Comparison of ENCODE assay signal across 19 cellular contexts in genomic region chr6:18536693-18537092, GRCh38.
DNase-seq lines count a peak whose midpoint lies in the region; TF ChIP-seq lines count a peak whose summit lies in the region.
"Had no signal": no experiment of that assay in that cellular context is flagged by ENCODE, and none has a peak within 500 bp of the region (broad histone marks: within the 10 kb centered on the region; RNA-seq: fewer than 3 reads in every experiment).

No MANE protein-coding gene starts in this region.

- TF ChIP-seq CTCF in brain (conservative IDR thresholded peaks at IDR 0.05) (no peak), neural progenitor cell (IDR thresholded peaks at IDR 0.05) (no peak)

- H3K4me3 ChIP-seq in neural progenitor cell (no peak overlapping the region), trophoblast cell (ENCODE audit: low read depth, low read length) (no peak overlapping the region)

- peak overlapping the region in 4 of 5 experiments; percentile 1 to 93 (median 82) for H3K27ac Mint-ChIP-seq in brain
- no peak overlapping the region for H3K27ac Mint-ChIP-seq in neural progenitor cell
- H3K27ac Mint-ChIP-seq: activated naive CD4-positive, alpha-beta T cell treated with anti-CD3 and anti-CD28 coated beads, Interleukin-2, amount 50 U/mL, for 72 hours; effector memory CD8-positive, alpha-beta T cell; mesothelial cell of epicardium; nephron progenitor cell had no signal

- H2BK12ac ChIP-seq in trophoblast cell (ENCODE audit: low read length) = no peak overlapping the region

- H3K9me3 Mint-ChIP-seq in brain (peaks cover 2 to 9% (median 4%) of the 10 kb centered on the region in 5 experiments), neural progenitor cell (no peaks in the 10 kb centered on the region)
- H3K9me3 Mint-ChIP-seq: activated naive CD4-positive, alpha-beta T cell treated with anti-CD3 and anti-CD28 coated beads, Interleukin-2, amount 50 U/mL, for 72 hours; effector memory CD8-positive, alpha-beta T cell; nephron progenitor cell had no signal

- no peak overlapping the region for H3K4ac ChIP-seq in trophoblast cell (ENCODE audit: low read depth, low read length)

- H3K36me3 Mint-ChIP-seq in brain (no peaks in the 10 kb centered on the region), neural progenitor cell (no peaks in the 10 kb centered on the region)
- H3K36me3 Mint-ChIP-seq: activated naive CD4-positive, alpha-beta T cell treated with anti-CD3 and anti-CD28 coated beads, Interleukin-2, amount 50 U/mL, for 72 hours; mesothelial cell of epicardium had no signal

- H3K9me3 ChIP-seq in neural progenitor cell (ENCODE audit: low read depth) = no peaks in the 10 kb centered on the region
- no peaks in the 10 kb centered on the region for H3K9me3 ChIP-seq in trophoblast cell (ENCODE audit: insufficient read depth, low read depth, low read length)
- H3K9me3 ChIP-seq: BE2C had no signal

- no peaks in the 10 kb centered on the region for H3K27me3 ChIP-seq in neural progenitor cell
- H3K27me3 ChIP-seq in trophoblast cell (ENCODE audit: insufficient read depth, low read length) = no peaks in the 10 kb centered on the region
- H3K27me3 ChIP-seq: BE2C had no signal

- H2BK5ac ChIP-seq in trophoblast cell (ENCODE audit: low read depth, low read length, poor library complexity) = no peak overlapping the region

- H3K18ac ChIP-seq in trophoblast cell (ENCODE audit: low read length) = no peak overlapping the region

- no CpG with 5 or more reads among the region's 7 CpGs for WGBS in trophoblast cell (ENCODE audit: extremely low coverage, insufficient coverage, insufficient read length)

- H4K12ac ChIP-seq in trophoblast cell (ENCODE audit: low read depth, low read length) = no peak overlapping the region

- no peak overlapping the region for H2AK5ac ChIP-seq in trophoblast cell (ENCODE audit: low read length)

- no peak overlapping the region for H4K8ac ChIP-seq in trophoblast cell (ENCODE audit: low read depth, low read length)

- no peak overlapping the region for H3K4me2 ChIP-seq in neural progenitor cell
- H3K4me2 ChIP-seq in trophoblast cell (ENCODE audit: low read length) = no peak overlapping the region

- H2BK120ac ChIP-seq in trophoblast cell (ENCODE audit: insufficient read depth, low read length, poor library complexity) = no peak overlapping the region

- no peaks in the 10 kb centered on the region for H3K36me3 ChIP-seq in neural progenitor cell
- no peaks in the 10 kb centered on the region for H3K36me3 ChIP-seq in trophoblast cell (ENCODE audit: control insufficient read depth in 1 of 2, insufficient read depth in 2 of 2, low read length in 2 of 2)
- H3K36me3 ChIP-seq: BE2C had no signal

- H3K4me1 ChIP-seq in neural progenitor cell (peaks cover 8% of the 10 kb centered on the region), trophoblast cell (ENCODE audit: control insufficient read depth in 1 of 2, insufficient read depth in 2 of 2, low read length in 2 of 2) (peaks cover 0 to 2% of the 10 kb centered on the region in 2 experiments)
- H3K4me1 ChIP-seq: BE2C had no signal

- H3K79me2 ChIP-seq in neural progenitor cell (ENCODE audit: low read depth) = no peaks in the 10 kb centered on the region
- no peaks in the 10 kb centered on the region for H3K79me2 ChIP-seq in trophoblast cell (ENCODE audit: control insufficient read depth, insufficient read depth, low read length, poor library complexity)

- H3K27ac ChIP-seq in neural progenitor cell (no peak overlapping the region), trophoblast cell (ENCODE audit: low read depth, low read length) (no peak overlapping the region)
- H3K27ac ChIP-seq: 22Rv1 had no signal

- H3K14ac ChIP-seq in trophoblast cell (ENCODE audit: low read length) = no peak overlapping the region

- H3K79me1 ChIP-seq in trophoblast cell (ENCODE audit: low read length) = no peaks in the 10 kb centered on the region

- H3K27me3 Mint-ChIP-seq in brain (peaks cover 7% of the 10 kb centered on the region), neural progenitor cell (ENCODE audit: insufficient read depth, low read depth) (no peaks in the 10 kb centered on the region)

- H3K23ac ChIP-seq in trophoblast cell (ENCODE audit: low read length) = no peak overlapping the region

- H4K91ac ChIP-seq in trophoblast cell (ENCODE audit: low read depth, low read length) = no peak overlapping the region

- H3K9ac ChIP-seq in neural progenitor cell = no peak overlapping the region
- H3K9ac ChIP-seq in trophoblast cell (ENCODE audit: low read length) = no peak overlapping the region

- DNase-seq in DMS153 (lab: John Stamatoyannopoulos, UW) = peak; percentile 7
- DNase-seq in DMS153 treated with DMSO at 0.1 percent for 48 hours (lab: John Stamatoyannopoulos, UW; ENCODE audit: unreplicated experiment) = no peak
- DNase-seq in NCI-H1436 (lab: John Stamatoyannopoulos, UW) = peak; percentile 50
- DNase-seq in occipital lobe (lab: John Stamatoyannopoulos, UW) = peak; percentile 3
- DNase-seq in neural progenitor cell (ENCODE audit: low spot score) = no peak
- DNase-seq in trophoblast cell = no peak
- DNase-seq in A172 (ENCODE audit: low spot score) = no peak
- DNase-seq: activated CD4-positive, CD25-positive, alpha-beta regulatory T cell treated with anti-CD3 and anti-CD28 coated beads, Interleukin-2, amount 50 U/mL, for 72 hours; BE2C; COR-L47; effector memory CD8-positive, alpha-beta T cell; HCEC 1CT; left colon; NCI-H510A; nephron progenitor cell had no signal

- H2AFZ ChIP-seq in neural progenitor cell (replicated peaks) (no peak overlapping the region), trophoblast cell (ENCODE audit: insufficient read depth, low read length, poor library complexity) (no peak overlapping the region)

- peaks cover 24% of the 10 kb centered on the region for H3K4me1 Mint-ChIP-seq in brain
- H3K4me1 Mint-ChIP-seq in neural progenitor cell = peaks cover 16% of the 10 kb centered on the region

- H3F3A ChIP-seq in neural progenitor cell (ENCODE audit: low read depth) = no peaks in the 10 kb centered on the region

- H3K4me3 Mint-ChIP-seq in brain (no peak overlapping the region), neural progenitor cell (no peak overlapping the region)
- H3K4me3 Mint-ChIP-seq: effector memory CD8-positive, alpha-beta T cell; mesothelial cell of epicardium; nephron progenitor cell had no signal

- H4K20me1 ChIP-seq in neural progenitor cell (ENCODE audit: low read depth) = no peaks in the 10 kb centered on the region

Comparison
In these comparisons a context has a peak if more than half of its experiments do, and no peak if none do; other contexts are left out.
1. DNase-seq: peak in DMS153 (single experiment), NCI-H1436 (single experiment) and occipital lobe (single experiment); none in DMS153 treated with DMSO at 0.1 percent for 48 hours (single experiment), neural progenitor cell (single experiment), trophoblast cell (0 of 2) and A172 (single experiment).